21 cellular contexts compared by ENCODE assay signal in the genomic region with DNA sequence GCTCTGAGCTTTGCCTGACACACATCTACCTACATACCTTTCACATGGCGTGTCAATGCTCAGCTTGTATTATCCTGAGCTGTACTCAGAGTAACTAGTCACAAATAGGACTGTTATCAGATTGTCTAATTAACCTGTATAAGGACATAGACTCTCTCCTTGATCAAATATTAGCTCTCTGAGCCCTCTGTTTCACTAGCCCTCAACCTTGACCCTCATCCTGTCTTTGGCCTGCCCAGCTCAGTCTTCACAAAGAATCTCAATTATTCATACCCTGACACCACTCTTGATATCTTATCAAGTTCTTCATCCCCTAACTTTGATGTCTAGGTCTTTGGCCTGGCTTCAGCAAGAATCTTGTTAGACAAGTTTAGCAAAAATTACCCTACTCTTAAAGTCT.
"Had no signal": no experiment of that assay in that cellular context is flagged by ENCODE, and none has a peak within 500 bp of the region (broad histone marks: within the 10 kb centered on the region; RNA-seq: fewer than 3 reads in every experiment).

No MANE protein-coding gene starts in this region.

- H3K27me3 ChIP-seq: esophagus squamous epithelium, neutrophil, pancreas, suprapubic skin, transverse colon had no signal

- H3K4me1 Mint-ChIP-seq: endodermal cell; naive B cell; neural crest cell; stimulated activated naive CD8-positive, alpha-beta T cell treated with anti-CD3 and anti-CD28 coated beads, Interleukin-15, amount 100 ng/mL, for 72 hours had no signal

- H3K36me3 ChIP-seq: esophagus squamous epithelium, lower lobe of right lung, neutrophil, pancreas, suprapubic skin, transverse colon had no signal

- H3K27me3 Mint-ChIP-seq: naive B cell; natural killer cell treated with Interleukin-12 subunit alpha and Interleukin-12 subunit beta and Interleukin-15 and Interleukin-18, amount 100 ng/mL, for 72 hours; stimulated activated naive CD8-positive, alpha-beta T cell treated with anti-CD3 and anti-CD28 coated beads, Interleukin-15, amount 100 ng/mL, for 72 hours had no signal

- H3K9me3 Mint-ChIP-seq: endodermal cell had no signal

- H3K4me3 Mint-ChIP-seq: endodermal cell; naive B cell; natural killer cell treated with Interleukin-12 subunit alpha and Interleukin-12 subunit beta and Interleukin-15 and Interleukin-18, amount 100 ng/mL, for 72 hours; neural crest cell; stimulated activated naive CD8-positive, alpha-beta T cell treated with anti-CD3 and anti-CD28 coated beads, Interleukin-15, amount 100 ng/mL, for 72 hours had no signal

- H3K27ac ChIP-seq: esophagus squamous epithelium, lower lobe of right lung, neutrophil, pancreas, suprapubic skin, transverse colon had no signal

- H3K27ac Mint-ChIP-seq: endodermal cell; naive B cell; natural killer cell treated with Interleukin-12 subunit alpha and Interleukin-12 subunit beta and Interleukin-15 and Interleukin-18, amount 100 ng/mL, for 72 hours; stimulated activated naive CD8-positive, alpha-beta T cell treated with anti-CD3 and anti-CD28 coated beads, Interleukin-15, amount 100 ng/mL, for 72 hours had no signal

- DNase-seq: cerebellar nuclear complex; effector CD8-positive, alpha-beta T cell; endodermal cell; esophagus squamous epithelium; left ventricle myocardium superior; lower lobe of right lung; mucosa of descending colon; naive B cell; pancreas; stimulated activated CD4-positive, alpha-beta T cell treated with anti-CD3 and anti-CD28 coated beads, Interleukin-12 subunit alpha, Interleukin-12 subunit beta, amount 100 ng/mL, for 4 hours; stimulated activated CD4-positive, alpha-beta T cell treated with anti-CD3 and anti-CD28 coated beads, Interleukin-1b, Interleukin-23, amount 100 ng/mL, for 48 hours; stimulated activated CD4-positive, alpha-beta T cell treated with anti-CD3 and anti-CD28 coated beads, Interleukin-4, amount 100 ng/mL, for 1 hour; stimulated activated CD8-positive, alpha-beta memory T cell treated with anti-CD3 and anti-CD28 coated beads, Interleukin-4, amount 100 ng/mL, for 48 hours; stimulated activated naive CD4-positive, alpha-beta T cell; stimulated activated naive CD8-positive, alpha-beta T cell treated with anti-CD3 and anti-CD28 coated beads, Interleukin-15, amount 100 ng/mL, for 72 hours; transverse colon had no signal

- H3K4me3 ChIP-seq: esophagus squamous epithelium, lower lobe of right lung, mucosa of descending colon, pancreas, smooth muscle cell, suprapubic skin, transverse colon had no signal

- H3K36me3 Mint-ChIP-seq: naive B cell had no signal

- H3K4me1 ChIP-seq: esophagus squamous epithelium, lower lobe of right lung, pancreas, suprapubic skin, transverse colon had no signal

- H3K9me3 ChIP-seq: esophagus squamous epithelium, lower lobe of right lung, mucosa of descending colon, neutrophil, pancreas, suprapubic skin, transverse colon had no signal

- H3K4me2 ChIP-seq: smooth muscle cell had no signal
